1 cellular context compared by ENCODE assay signal in genomic region chr21:45474323-45474950, GRCh38.
TF ChIP-seq lines count a peak whose summit lies in the region.

No MANE protein-coding gene starts in this region.

TF ChIP-seq in GM23338, 12 proteins besides CTCF, POLR2A, EP300 and RAD21 (continued from another document):
- no peak for TF ChIP-seq ZNF462 (CRISPR knock-in tag; IDR thresholded peaks at IDR 0.05)
- no peak for TF ChIP-seq EZH2 (IDR thresholded peaks at IDR 0.05; ENCODE audit: low read depth, unreplicated experiment)
- TF ChIP-seq REST (IDR thresholded peaks at IDR 0.05; ENCODE audit: unreplicated experiment) = no peak
- TF ChIP-seq JUNB (IDR thresholded peaks at IDR 0.05; ENCODE audit: unreplicated experiment) = no peak
